Comparison of ENCODE assay signal across 26 cellular contexts in genomic region chr12:106782619-106783018, GRCh38. TPM values are rescaled to one million over a fixed set of nuclear protein-coding genes. Genes with fewer than 3 reads are reported as not detected.
DNase-seq lines count a peak whose midpoint lies in the region; ATAC-seq, FAIRE-seq and TF ChIP-seq lines count a peak whose summit lies in the region.
"Had no signal": no experiment of that assay in that cellular context is flagged by ENCODE, and none has a peak within 500 bp of the region (broad histone marks: within the 10 kb centered on the region; RNA-seq: fewer than 3 reads in every experiment).

No MANE protein-coding gene starts in this region.

- H3K36me3 ChIP-seq in right lobe of liver, result no peaks in the 10 kb centered on the region
- H3K36me3 ChIP-seq in HepG2 (replicated peaks in 1 of 2; ENCODE audit: control insufficient read depth in 1 of 2, insufficient read depth in 2 of 2, low read length in 2 of 2), result peaks cover 3 to 14% of the 10 kb centered on the region in 2 experiments
- H3K36me3 ChIP-seq in osteoblast (ENCODE audit: insufficient read depth, low read length), result peaks cover 4% of the 10 kb centered on the region

- H3K4me3 ChIP-seq in right lobe of liver (no peak overlapping the region), HepG2 (replicated peaks in 1 of 3; ENCODE audit: insufficient read depth in 1 of 3, low read depth in 2 of 3, low read length in 3 of 3) (no peak overlapping the region), osteoblast (ENCODE audit: insufficient read depth, low read length) (no peak overlapping the region)
- H3K4me3 ChIP-seq: A549; BLaER1 treated with 17β-estradiol and CSF1 and Interleukin-3, amounts not matched to agents 10 nM and 100 nM; K562; Peyer's patch had no signal

- H3K4me1 ChIP-seq in right lobe of liver (peaks cover 0 to 23% (median 0%) of the 10 kb centered on the region in 4 donors), HepG2 (ENCODE audit: insufficient read depth, low read length) (peaks cover 14% of the 10 kb centered on the region; the same call in 1 of the 2 replicates), osteoblast (ENCODE audit: insufficient read depth, low read length) (peaks cover 6% of the 10 kb centered on the region)
- H3K4me1 ChIP-seq: BLaER1 treated with 17β-estradiol and CSF1 and Interleukin-3, amounts not matched to agents 10 nM and 100 nM had no signal

- H3K4me3 Mint-ChIP-seq in WTC11, result no peak overlapping the region
- no peak overlapping the region for H3K4me3 Mint-ChIP-seq in T-helper 17 cell

- WGBS in right lobe of liver (ENCODE audit: insufficient coverage, low coverage, low lambda C conversion rate, missing lambda C conversion rate), result 26% methylated on average over 1 of the region's 1 CpG
- 92% methylated on average over 1 of the region's 1 CpG for WGBS in HepG2 (ENCODE audit: low lambda C conversion rate)

- no peaks in the 10 kb centered on the region for H3K27me3 ChIP-seq in right lobe of liver
- H3K27me3 ChIP-seq in HepG2 (ENCODE audit: control insufficient read depth in 1 of 2, insufficient read depth in 2 of 2, low read length in 2 of 2), result no peaks in the 10 kb centered on the region
- H3K27me3 ChIP-seq in osteoblast (ENCODE audit: insufficient read depth, low read length), result no peaks in the 10 kb centered on the region
- H3K27me3 ChIP-seq: BLaER1 treated with 17β-estradiol and CSF1 and Interleukin-3, amounts not matched to agents 10 nM and 100 nM; Peyer's patch had no signal

- DNase-seq in right lobe of liver (no peak), HepG2 (ENCODE audit: low spot score) (no peak), WTC11 (ENCODE audit: low spot score) (no peak), osteoblast (ENCODE audit: insufficient read length, low spot score, missing footprints) (peak; percentile 44), GM12891 (ENCODE audit: insufficient read length, low spot score) (no peak), T-helper 17 cell (no peak)
- no peak for DNase-seq in activated effector memory CD4-positive, alpha-beta T cell treated with anti-CD3 and anti-CD28 coated beads, Interleukin-2, amount 50 U/mL, for 16 hours
- DNase-seq: AML-193; CD4-positive, alpha-beta memory T cell; COR-L47; DMS 273 treated with DMSO at 0.1 percent for 48 hours; DMS79; EL; GF-D8; Kasumi-1; MM.1S; NCI-H2029; NCI-H526 treated with DMSO at 0.1 percent for 48 hours; OCI-M1; Peyer's patch; SHP77 treated with DMSO at 0.1 percent for 48 hours had no signal

- peak overlapping the region in 1 of 3 donors; percentile 38 for H3K27ac ChIP-seq in right lobe of liver
- H3K27ac ChIP-seq in HepG2 (ENCODE audit: extremely low read length, insufficient read depth, low read length), result no peak overlapping the region
- peak overlapping the region; percentile 33 for H3K27ac ChIP-seq in osteoblast (ENCODE audit: low read depth, low read length)
- H3K27ac ChIP-seq: A549; BLaER1 treated with 17β-estradiol and CSF1 and Interleukin-3, amounts not matched to agents 10 nM and 100 nM; Peyer's patch had no signal

- peaks cover 5% of the 10 kb centered on the region for H3K9me3 Mint-ChIP-seq in WTC11
- H3K9me3 Mint-ChIP-seq: CD4-positive, alpha-beta memory T cell had no signal

- no TSS peak for BruUV-seq in HepG2 (replicated peaks; lab: Mats Ljungman, UMichigan)

- TF ChIP-seq EP300 in HepG2 (IDR thresholded peaks at IDR 0.05; ENCODE audit: low read depth in 2 of 2, low read length in 2 of 2) (no peak), HepG2 (CRISPR knock-in tag; IDR thresholded peaks at IDR 0.05; ENCODE audit: borderline replicate concordance) (no peak)

- H3K9ac ChIP-seq in HepG2 (ENCODE audit: insufficient read depth, low read depth, low read length), result no peak overlapping the region
- H3K9ac ChIP-seq: BLaER1 treated with 17β-estradiol and CSF1 and Interleukin-3, amounts not matched to agents 10 nM and 100 nM had no signal

- H2AFZ ChIP-seq in HepG2 (ENCODE audit: low read length) (no peak overlapping the region), osteoblast (ENCODE audit: low read length) (no peak overlapping the region)

- peak; percentile 53 to 61 (median 56) for ATAC-seq in right lobe of liver
- ATAC-seq in HepG2, result no peak
- ATAC-seq in WTC11, result no peak
- ATAC-seq in T-helper 17 cell, result no peak
- ATAC-seq: A549, HCT116, K562 had no signal

- TF ChIP-seq CTCF in right lobe of liver (IDR thresholded peaks at IDR 0.05) (no peak), HepG2 (CRISPR knock-in tag; IDR thresholded peaks at IDR 0.05) (no peak), WTC11 (IDR thresholded peaks at IDR 0.05) (no peak), osteoblast (IDR thresholded peaks at IDR 0.05; ENCODE audit: extremely low read depth, low read depth, low read length) (no peak)

- in situ Hi-C loops in HepG2 (cut with HindIII; ENCODE audit: extremely low pct_ligation_motif_present, low pct_unique_long_range_greater_than_20kb), result no loop called here

- intact Hi-C loops in right lobe of liver (cut with DNase I) (no loop called here), HepG2 (cut with micrococcal nuclease; ENCODE audit: unreplicated experiment) (no loop called here)

- H3K27me3 Mint-ChIP-seq in WTC11 (ENCODE audit: low read depth) (no peaks in the 10 kb centered on the region), T-helper 17 cell (no peaks in the 10 kb centered on the region)
- H3K27me3 Mint-ChIP-seq: CD4-positive, alpha-beta memory T cell had no signal

- H4K20me1 ChIP-seq in HepG2 (ENCODE audit: insufficient read depth, low read length), result no peaks in the 10 kb centered on the region; the same call in 1 of the 2 replicates
- H4K20me1 ChIP-seq in osteoblast (ENCODE audit: insufficient read depth, low read length), result peaks cover 5% of the 10 kb centered on the region

- TF ChIP-seq POLR2A in right lobe of liver (IDR thresholded peaks at IDR 0.05) (no peak), HepG2 (IDR thresholded peaks at IDR 0.05; ENCODE audit: insufficient read depth in 1 of 2, low read depth in 2 of 2, low read length in 2 of 2) (no peak), GM12891 (IDR thresholded peaks at IDR 0.05; ENCODE audit: low read depth, low read length) (no peak)

- no peak for FAIRE-seq in HepG2 (lab: Jason Lieb, UNC)
- FAIRE-seq in GM12891 (lab: Jason Lieb, UNC), result no peak
- FAIRE-seq: A549, GM12892, K562 had no signal

- H3K27ac Mint-ChIP-seq in WTC11 (peak overlapping the region; percentile 11; the same call in 1 of the 2 replicates), T-helper 17 cell (no peak overlapping the region)

- peaks cover 19% of the 10 kb centered on the region for H3K79me2 ChIP-seq in HepG2 (ENCODE audit: insufficient read depth, low read length)
- peaks cover 59% of the 10 kb centered on the region for H3K79me2 ChIP-seq in osteoblast (ENCODE audit: insufficient read depth, low read length)

- H3K4me2 ChIP-seq in HepG2 (ENCODE audit: low read depth, low read length) (no peak overlapping the region), osteoblast (ENCODE audit: insufficient read depth, low read length) (no peak overlapping the region)
- H3K4me2 ChIP-seq: A549; BLaER1 treated with 17β-estradiol and CSF1 and Interleukin-3, amounts not matched to agents 10 nM and 100 nM had no signal

- TF ChIP-seq RAD21 in HepG2 (CRISPR knock-in tag; IDR thresholded peaks at IDR 0.05), result no peak

- H3K36me3 Mint-ChIP-seq in WTC11 (peaks cover 28% of the 10 kb centered on the region), T-helper 17 cell (ENCODE audit: low read depth) (peaks cover 12% of the 10 kb centered on the region)

- CTCF ChIA-PET in HepG2 (lab: Yijun Ruan, JAX; ENCODE audit: low intra/inter-chr PET ratio, low total read pairs) (no interaction called here), WTC11 (lab: Charles Lee) (interaction anchor here (0.8 kb wide), 1 partner anchor 60 kb away, joined by 3 read pairs; no protein-coding TSS in a partner anchor)

- H3K4me1 Mint-ChIP-seq in WTC11, result peaks cover 51% of the 10 kb centered on the region
- peaks cover 30% of the 10 kb centered on the region for H3K4me1 Mint-ChIP-seq in T-helper 17 cell

- H3K9me3 ChIP-seq in right lobe of liver (no peaks in the 10 kb centered on the region), HepG2 (ENCODE audit: low read length) (no peaks in the 10 kb centered on the region), osteoblast (ENCODE audit: low read depth, low read length) (no peaks in the 10 kb centered on the region), T-helper 17 cell (ENCODE audit: control insufficient read depth, low read length, poor library complexity, severe bottlenecking) (no peaks in the 10 kb centered on the region)
- H3K9me3 ChIP-seq: A549, Peyer's patch had no signal

- POLR2A ChIA-PET in HepG2 (lab: Yijun Ruan, JAX), result no interaction called here
- POLR2A ChIA-PET in WTC11 (lab: Charles Lee), result no interaction called here

TF ChIP-seq in WTC11, 78 proteins besides CTCF, POLR2A, EP300 and RAD21:
- no peak for TF ChIP-seq PRRX2 (CRISPR knock-in tag; IDR thresholded peaks at IDR 0.05)
TF ChIP-seq in WTC11: peak in this region for 0.

TF ChIP-seq in GM12891, 5 proteins besides CTCF, POLR2A, EP300 and RAD21 (continues in another document):
- TF ChIP-seq POLR2AphosphoS5 (IDR thresholded peaks at IDR 0.05; ENCODE audit: low read depth, low read length), result no peak

RNA-seq across cellular contexts. Expression of gene RIC8B, which starts 8.1 kb away (rescaled TPM):
- total RNA-seq in right lobe of liver (10 to 100 TPM in 1 of 6 experiments, 1 to 10 TPM in 5; 5.9 to 10.6 (median 6.5) TPM), HepG2 (2016; rRNA removed; fragmentation: Illumina TruSeq; extraction: Trizol) (7.5 and 9.9 TPM in 2 replicates), WTC11 (2021) (14.5 to 20.2 TPM (median 17.3 TPM) in 3 replicates), osteoblast (13.4 and 14.4 TPM in 2 replicates), T-helper 17 cell (10 to 100 TPM; 12.8 to 19.9 TPM)
- 3.7 and 5.0 TPM in 2 replicates for total RNA-seq in HepG2 (2016; cell fraction: cytosol; rRNA removed; fragmentation: Illumina TruSeq; extraction: Trizol; ENCODE audit: low read depth)
- total RNA-seq in HepG2 (2016; cell fraction: insoluble cytoplasmic fraction; rRNA removed; fragmentation: Illumina TruSeq; extraction: Trizol), result 7.7 and 8.8 TPM in 2 replicates
- total RNA-seq in HepG2 (2016; cell fraction: membrane; rRNA removed; fragmentation: Illumina TruSeq; extraction: Trizol), result 5.1 and 5.2 TPM in 2 replicates
- total RNA-seq in HepG2 (2016; cell fraction: nucleus; rRNA removed; fragmentation: Illumina TruSeq; extraction: Trizol), result 17.1 and 17.8 TPM in 2 replicates
- polyA plus RNA-seq in HepG2 (2011; rRNA removed), result 4.9 and 5.1 TPM in 2 replicates
- 1.9 and 3.1 TPM in 2 replicates for polyA plus RNA-seq in HepG2 (2011; cell fraction: cytosol; rRNA removed)
- 6.8 and 8.2 TPM in 2 replicates for polyA plus RNA-seq in HepG2 (2011; cell fraction: nucleus; rRNA removed)
- 4.2 and 5.6 TPM in 2 replicates for polyA plus RNA-seq in HepG2 (2012)
- 0.61 and 0.63 TPM in 2 replicates for polyA plus RNA-seq in HepG2 (2016; cell fraction: cytosol; fragmentation: Illumina TruSeq; extraction: Trizol; ENCODE audit: low read depth)
- polyA plus RNA-seq in HepG2 (2016; cell fraction: insoluble cytoplasmic fraction; fragmentation: Illumina TruSeq; extraction: Trizol; ENCODE audit: low read depth), result 5.5 and 5.8 TPM in 2 replicates
- polyA plus RNA-seq in HepG2 (2016; cell fraction: membrane; fragmentation: Illumina TruSeq; extraction: Trizol; ENCODE audit: low read depth), result 1.6 and 2.2 TPM in 2 replicates
- 14.4 and 15.4 TPM in 2 replicates for polyA plus RNA-seq in HepG2 (2016; cell fraction: nucleus; fragmentation: Illumina TruSeq; extraction: Trizol; ENCODE audit: insufficient read depth, low read depth)
- polyA minus RNA-seq in HepG2 (2011; rRNA and poly(A)+ RNA removed; ENCODE audit: low replicate concordance), result 8.8 and 19.5 TPM in 2 replicates
- 4.7 and 5.4 TPM in 2 replicates for polyA minus RNA-seq in HepG2 (2011; cell fraction: cytosol; rRNA and poly(A)+ RNA removed)
- 25.2 and 36.4 TPM in 2 replicates for polyA minus RNA-seq in HepG2 (2011; cell fraction: nucleus; rRNA and poly(A)+ RNA removed)
- polyA plus RNA-seq in GM12891 (2012; ENCODE audit: low read depth, missing spikeins), result 3.4 TPM

Comparison
In these comparisons a context has a peak if more than half of its experiments do, and no peak if none do; other contexts are left out.
1. ATAC-seq: peak in right lobe of liver (4 of 4); none in HepG2 (single experiment), WTC11 (single experiment) and T-helper 17 cell (single experiment).